8 cellular contexts compared by ENCODE assay signal in the genomic region with DNA sequence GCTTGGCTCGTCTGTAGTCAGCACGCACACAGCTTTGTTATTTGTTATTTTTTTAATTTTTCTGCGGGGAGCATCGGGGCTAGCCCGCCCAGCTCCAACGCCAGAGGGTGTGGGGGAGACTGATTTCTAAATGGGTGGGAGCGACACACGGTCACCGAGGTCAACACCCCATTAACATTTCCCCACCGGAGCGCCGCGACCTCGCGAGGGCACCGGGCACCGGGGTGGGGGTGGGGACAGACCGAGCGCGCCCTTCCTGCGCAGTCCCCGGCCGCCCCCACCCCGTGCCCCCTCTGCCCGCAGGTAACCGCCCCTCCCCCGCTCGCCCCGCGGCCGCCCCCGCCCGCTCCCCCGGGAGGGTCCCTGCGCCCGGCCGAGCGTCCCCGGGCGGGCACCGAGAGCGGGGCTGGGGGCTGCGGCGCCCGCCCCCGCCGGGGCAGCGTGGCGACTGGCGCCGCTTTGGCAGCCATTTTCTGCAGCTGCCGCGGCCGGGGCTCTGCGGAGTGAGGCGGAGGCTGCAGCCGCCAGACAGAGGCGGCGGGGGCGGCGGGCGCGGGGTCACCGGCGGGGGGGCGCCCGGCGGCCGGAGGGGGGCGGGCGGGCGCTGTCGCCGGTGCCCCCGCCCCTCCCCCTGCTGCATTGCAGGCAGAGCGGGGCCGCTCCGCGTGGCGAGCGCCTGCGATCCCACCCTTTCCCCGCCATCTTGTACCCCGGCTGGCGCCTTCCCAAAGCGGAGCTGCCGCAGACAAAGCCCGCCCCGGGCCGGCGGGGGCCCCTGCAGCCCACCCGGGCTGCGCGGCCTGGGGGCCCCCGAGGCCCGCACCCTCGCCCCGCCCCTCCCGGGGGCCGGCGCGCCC. TPM values are rescaled to one million over a fixed set of nuclear protein-coding genes. Genes with fewer than 3 reads are reported as not detected.
DNase-seq lines count a peak whose midpoint lies in the region; ATAC-seq, FAIRE-seq and TF ChIP-seq lines count a peak whose summit lies in the region.

No MANE protein-coding gene starts in this region.

- peak overlapping the region; percentile 78 for H2BK120ac ChIP-seq in mesendoderm (ENCODE audit: low read depth, low read length)

- H3K4ac ChIP-seq in mesendoderm (ENCODE audit: low read depth, low read length), result peak overlapping the region; percentile 93

- peaks cover 10% of the 10 kb centered on the region for H3K4me1 Mint-ChIP-seq in activated T-helper 17 cell treated with anti-CD3 and anti-CD28 coated beads, Interleukin-2, amount 50 U/mL, for 72 hours

- peak overlapping the region; percentile 35 for H3K4me3 Mint-ChIP-seq in activated T-helper 17 cell treated with anti-CD3 and anti-CD28 coated beads, Interleukin-2, amount 50 U/mL, for 72 hours

- no peak overlapping the region for H2BK5ac ChIP-seq in mesendoderm (ENCODE audit: low read length)

- H3K18ac ChIP-seq in mesendoderm (ENCODE audit: low read length), result peak overlapping the region; percentile 98

- ATAC-seq in activated T-helper 17 cell treated with anti-CD3 and anti-CD28 coated beads, Interleukin-2, amount 50 U/mL, for 72 hours (replicated peaks), result no peak
- ATAC-seq in HG03139 (IDR thresholded peaks at IDR 0.05; ENCODE audit: unreplicated experiment), result no peak

- POLR2A ChIA-PET in BJ (lab: Charles Lee), result no interaction called here

- H4K8ac ChIP-seq in mesendoderm (ENCODE audit: low read depth, low read length), result peak overlapping the region; percentile 94

- no CpG with 5 or more reads among the region's 102 CpGs for WGBS in mesendoderm (ENCODE audit: extremely low coverage, insufficient coverage, low lambda C conversion rate)

- peaks cover 40% of the 10 kb centered on the region for H3K27me3 Mint-ChIP-seq in activated T-helper 17 cell treated with anti-CD3 and anti-CD28 coated beads, Interleukin-2, amount 50 U/mL, for 72 hours

- FAIRE-seq in GM19239 (lab: Jason Lieb, UNC), result no peak

- H2AK5ac ChIP-seq in mesendoderm (ENCODE audit: low read length), result no peak overlapping the region

- H3K36me3 ChIP-seq in BJ (ENCODE audit: control insufficient read depth, insufficient read depth, low read length), result no peaks in the 10 kb centered on the region
- H3K36me3 ChIP-seq in mesendoderm (ENCODE audit: control insufficient read depth, insufficient read depth, low read length), result no peaks in the 10 kb centered on the region

- H2BK15ac ChIP-seq in mesendoderm (replicated peaks; ENCODE audit: low read depth), result peak overlapping the region; percentile 86

- H3K79me1 ChIP-seq in mesendoderm (ENCODE audit: low read length), result no peaks in the 10 kb centered on the region

- no peak for TF ChIP-seq RAD21 in Ishikawa (IDR thresholded peaks at IDR 0.05; ENCODE audit: low read depth)

- H3K4me3 ChIP-seq in BJ (ENCODE audit: low read depth, low read length) (peak overlapping the region; percentile 20), mesendoderm (ENCODE audit: low read length) (no peak overlapping the region)

- H3K27me3 ChIP-seq in BJ (ENCODE audit: control insufficient read depth, insufficient read depth, low read length) (peaks cover 68% of the 10 kb centered on the region), mesendoderm (ENCODE audit: insufficient read depth, low read length, poor library complexity) (peaks cover 78% of the 10 kb centered on the region)

- CTCF ChIA-PET in BJ (lab: Yijun Ruan, JAX), result interaction anchor here (0.6 to 3.1 kb wide), 6 partner anchors 12 to 68 kb away, joined by 3 to 26 read pairs (median 5); partner anchors contain the start of gene CBX4

- peaks cover 3% of the 10 kb centered on the region for H3K4me1 ChIP-seq in mesendoderm (ENCODE audit: control insufficient read depth, low read depth, low read length)

- no peak overlapping the region for H3K27ac Mint-ChIP-seq in activated T-helper 17 cell treated with anti-CD3 and anti-CD28 coated beads, Interleukin-2, amount 50 U/mL, for 72 hours

- H3K79me2 ChIP-seq in mesendoderm (ENCODE audit: control insufficient read depth, insufficient read depth, low read length), result no peaks in the 10 kb centered on the region

- no peak overlapping the region for H4K5ac ChIP-seq in mesendoderm (ENCODE audit: low read length)

- no peak for TF ChIP-seq CTCF in BJ (IDR thresholded peaks at IDR 0.05; ENCODE audit: insufficient read depth, low read depth, low read length)

- H3K23ac ChIP-seq in mesendoderm (ENCODE audit: low read length), result no peak overlapping the region

- H3K36me3 Mint-ChIP-seq in activated T-helper 17 cell treated with anti-CD3 and anti-CD28 coated beads, Interleukin-2, amount 50 U/mL, for 72 hours (ENCODE audit: low read depth), result peaks cover 6% of the 10 kb centered on the region

- peak overlapping the region; percentile 64 for H3K56ac ChIP-seq in mesendoderm (ENCODE audit: low read length)

- no peak for DNase-seq in BJ (ENCODE audit: low read depth)
- no peak for DNase-seq in mesendoderm
- no peak for DNase-seq in iPS-NIHi7 (ENCODE audit: extremely low spot score)
- no peak for DNase-seq in GM19239 (ENCODE audit: insufficient read length, low spot score)
- DNase-seq in SKM-1 (lab: John Stamatoyannopoulos, UW; ENCODE audit: unreplicated experiment), result no peak

- TF ChIP-seq EP300 in Ishikawa (IDR thresholded peaks at IDR 0.05; ENCODE audit: borderline replicate concordance), result no peak

- no peaks in the 10 kb centered on the region for H3K9me3 Mint-ChIP-seq in activated T-helper 17 cell treated with anti-CD3 and anti-CD28 coated beads, Interleukin-2, amount 50 U/mL, for 72 hours

- no peak overlapping the region for H3K9ac ChIP-seq in mesendoderm (ENCODE audit: low read length)

- no peak overlapping the region for H3K27ac ChIP-seq in mesendoderm (ENCODE audit: low read depth, low read length)

- H3K4me2 ChIP-seq in mesendoderm (ENCODE audit: low read length), result no peak overlapping the region

TF ChIP-seq in Ishikawa, 13 proteins besides CTCF, POLR2A, EP300 and RAD21:
- TF ChIP-seq REST (IDR thresholded peaks at IDR 0.05; ENCODE audit: low read depth) (no peak), TAF1 (IDR thresholded peaks at IDR 0.05; ENCODE audit: low read depth) (peak; percentile 21; the same call in 1 of the 2 replicates), YY1 (IDR thresholded peaks at IDR 0.05; ENCODE audit: low read depth) (peak; percentile 84)
- TF ChIP-seq, protein P1, sequence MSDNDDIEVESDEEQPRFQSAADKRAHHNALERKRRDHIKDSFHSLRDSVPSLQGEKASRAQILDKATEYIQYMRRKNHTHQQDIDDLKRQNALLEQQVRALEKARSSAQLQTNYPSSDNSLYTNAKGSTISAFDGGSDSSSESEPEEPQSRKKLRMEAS (IDR thresholded peaks at IDR 0.05), result peak; percentile 83
TF ChIP-seq in Ishikawa: peak in this region for 3.

RNA-seq across cellular contexts. Expression of gene CBX8, which starts 16.3 kb away (rescaled TPM):
- polyA plus RNA-seq in BJ (2011; rRNA removed), result 0.32 and 0.47 TPM in 2 replicates
- 0.52 and 0.57 TPM in 2 replicates for polyA minus RNA-seq in BJ (2011; rRNA and poly(A)+ RNA removed)
- total RNA-seq in activated T-helper 17 cell treated with anti-CD3 and anti-CD28 coated beads, Interleukin-2, amount 50 U/mL, for 72 hours, result 1 to 10 TPM; 1.6 to 5.5 TPM
- polyA plus RNA-seq in mesendoderm (2013, experiment 1 of 2), result 0.17 TPM
- 0.34 TPM for polyA plus RNA-seq in mesendoderm (2013, experiment 2 of 2)

RNA-seq across cellular contexts. Expression of gene CBX4, which starts 26.0 kb away (rescaled TPM):
- 8.0 and 10.4 TPM in 2 replicates for polyA plus RNA-seq in BJ (2011; rRNA removed)
- 6.5 and 9.8 TPM in 2 replicates for polyA minus RNA-seq in BJ (2011; rRNA and poly(A)+ RNA removed)
- 1 to 10 TPM; 8.7 to 9.1 TPM for total RNA-seq in activated T-helper 17 cell treated with anti-CD3 and anti-CD28 coated beads, Interleukin-2, amount 50 U/mL, for 72 hours
- 3.7 TPM for polyA plus RNA-seq in mesendoderm (2013, experiment 1 of 2)
- 3.6 TPM for polyA plus RNA-seq in mesendoderm (2013, experiment 2 of 2)

RNA-seq across cellular contexts. Expression of gene CBX2, which starts 35.2 kb away (rescaled TPM):
- 0.74 and 1.5 TPM in 2 replicates for polyA plus RNA-seq in BJ (2011; rRNA removed)
- polyA minus RNA-seq in BJ (2011; rRNA and poly(A)+ RNA removed), result 1.3 and 1.8 TPM in 2 replicates
- 1 to 10 TPM in 1 of 2 donors, under 1 TPM in 1; 0.50 to 1.6 TPM for total RNA-seq in activated T-helper 17 cell treated with anti-CD3 and anti-CD28 coated beads, Interleukin-2, amount 50 U/mL, for 72 hours
- 25.1 TPM for polyA plus RNA-seq in mesendoderm (2013, experiment 1 of 2)
- polyA plus RNA-seq in mesendoderm (2013, experiment 2 of 2), result 25.0 TPM
